In genomic region chr19:35913589-35913988, GRCh38 we compare ENCODE assay signal across 1 cellular context.
TF ChIP-seq lines count a peak whose summit lies in the region.

No MANE protein-coding gene starts in this region.

TF ChIP-seq in HCT116, 20 proteins besides CTCF, POLR2A, EP300 and RAD21 (continued from another document):
- TF ChIP-seq ZBTB33 (IDR thresholded peaks at IDR 0.05; ENCODE audit: extremely low read depth, insufficient replicate concordance, low read length), result no peak
- no peak for TF ChIP-seq ELF1 (IDR thresholded peaks at IDR 0.05; ENCODE audit: borderline replicate concordance, low read depth)
- TF ChIP-seq JUND (IDR thresholded peaks at IDR 0.05), result no peak
- TF ChIP-seq EGR1 (IDR thresholded peaks at IDR 0.05; ENCODE audit: low read depth), result peak; percentile 33; the same call in 1 of the 2 replicates
